2 cellular contexts compared by ENCODE assay signal in the genomic region with DNA sequence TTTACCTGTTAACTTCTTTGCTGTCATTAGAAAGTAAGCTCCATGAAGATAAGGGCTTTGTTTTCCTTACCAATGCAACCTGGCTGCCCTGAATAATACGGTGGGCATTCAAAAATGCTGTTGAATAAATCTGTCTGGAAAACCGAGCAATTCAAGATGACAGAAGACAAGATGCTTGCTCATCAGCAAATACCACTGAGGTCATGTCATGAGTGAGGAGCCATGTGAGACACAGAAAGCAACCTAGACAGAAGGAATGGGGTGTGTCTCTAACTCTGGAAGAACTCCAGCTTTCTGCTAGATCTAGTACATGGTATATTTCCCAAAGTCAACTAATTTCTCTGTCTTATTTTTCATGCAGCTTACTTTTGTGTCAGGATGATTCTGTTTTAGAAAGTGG.
TF ChIP-seq lines count a peak whose summit lies in the region.

No MANE protein-coding gene starts in this region.

TF ChIP-seq in GM23338, 12 proteins besides CTCF, POLR2A, EP300 and RAD21:
- TF ChIP-seq, protein P1, sequence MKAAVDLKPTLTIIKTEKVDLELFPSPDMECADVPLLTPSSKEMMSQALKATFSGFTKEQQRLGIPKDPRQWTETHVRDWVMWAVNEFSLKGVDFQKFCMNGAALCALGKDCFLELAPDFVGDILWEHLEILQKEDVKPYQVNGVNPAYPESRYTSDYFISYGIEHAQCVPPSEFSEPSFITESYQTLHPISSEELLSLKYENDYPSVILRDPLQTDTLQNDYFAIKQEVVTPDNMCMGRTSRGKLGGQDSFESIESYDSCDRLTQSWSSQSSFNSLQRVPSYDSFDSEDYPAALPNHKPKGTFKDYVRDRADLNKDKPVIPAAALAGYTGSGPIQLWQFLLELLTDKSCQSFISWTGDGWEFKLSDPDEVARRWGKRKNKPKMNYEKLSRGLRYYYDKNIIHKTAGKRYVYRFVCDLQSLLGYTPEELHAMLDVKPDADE (IDR thresholded peaks at IDR 0.05): no peak
- TF ChIP-seq, protein P2, sequence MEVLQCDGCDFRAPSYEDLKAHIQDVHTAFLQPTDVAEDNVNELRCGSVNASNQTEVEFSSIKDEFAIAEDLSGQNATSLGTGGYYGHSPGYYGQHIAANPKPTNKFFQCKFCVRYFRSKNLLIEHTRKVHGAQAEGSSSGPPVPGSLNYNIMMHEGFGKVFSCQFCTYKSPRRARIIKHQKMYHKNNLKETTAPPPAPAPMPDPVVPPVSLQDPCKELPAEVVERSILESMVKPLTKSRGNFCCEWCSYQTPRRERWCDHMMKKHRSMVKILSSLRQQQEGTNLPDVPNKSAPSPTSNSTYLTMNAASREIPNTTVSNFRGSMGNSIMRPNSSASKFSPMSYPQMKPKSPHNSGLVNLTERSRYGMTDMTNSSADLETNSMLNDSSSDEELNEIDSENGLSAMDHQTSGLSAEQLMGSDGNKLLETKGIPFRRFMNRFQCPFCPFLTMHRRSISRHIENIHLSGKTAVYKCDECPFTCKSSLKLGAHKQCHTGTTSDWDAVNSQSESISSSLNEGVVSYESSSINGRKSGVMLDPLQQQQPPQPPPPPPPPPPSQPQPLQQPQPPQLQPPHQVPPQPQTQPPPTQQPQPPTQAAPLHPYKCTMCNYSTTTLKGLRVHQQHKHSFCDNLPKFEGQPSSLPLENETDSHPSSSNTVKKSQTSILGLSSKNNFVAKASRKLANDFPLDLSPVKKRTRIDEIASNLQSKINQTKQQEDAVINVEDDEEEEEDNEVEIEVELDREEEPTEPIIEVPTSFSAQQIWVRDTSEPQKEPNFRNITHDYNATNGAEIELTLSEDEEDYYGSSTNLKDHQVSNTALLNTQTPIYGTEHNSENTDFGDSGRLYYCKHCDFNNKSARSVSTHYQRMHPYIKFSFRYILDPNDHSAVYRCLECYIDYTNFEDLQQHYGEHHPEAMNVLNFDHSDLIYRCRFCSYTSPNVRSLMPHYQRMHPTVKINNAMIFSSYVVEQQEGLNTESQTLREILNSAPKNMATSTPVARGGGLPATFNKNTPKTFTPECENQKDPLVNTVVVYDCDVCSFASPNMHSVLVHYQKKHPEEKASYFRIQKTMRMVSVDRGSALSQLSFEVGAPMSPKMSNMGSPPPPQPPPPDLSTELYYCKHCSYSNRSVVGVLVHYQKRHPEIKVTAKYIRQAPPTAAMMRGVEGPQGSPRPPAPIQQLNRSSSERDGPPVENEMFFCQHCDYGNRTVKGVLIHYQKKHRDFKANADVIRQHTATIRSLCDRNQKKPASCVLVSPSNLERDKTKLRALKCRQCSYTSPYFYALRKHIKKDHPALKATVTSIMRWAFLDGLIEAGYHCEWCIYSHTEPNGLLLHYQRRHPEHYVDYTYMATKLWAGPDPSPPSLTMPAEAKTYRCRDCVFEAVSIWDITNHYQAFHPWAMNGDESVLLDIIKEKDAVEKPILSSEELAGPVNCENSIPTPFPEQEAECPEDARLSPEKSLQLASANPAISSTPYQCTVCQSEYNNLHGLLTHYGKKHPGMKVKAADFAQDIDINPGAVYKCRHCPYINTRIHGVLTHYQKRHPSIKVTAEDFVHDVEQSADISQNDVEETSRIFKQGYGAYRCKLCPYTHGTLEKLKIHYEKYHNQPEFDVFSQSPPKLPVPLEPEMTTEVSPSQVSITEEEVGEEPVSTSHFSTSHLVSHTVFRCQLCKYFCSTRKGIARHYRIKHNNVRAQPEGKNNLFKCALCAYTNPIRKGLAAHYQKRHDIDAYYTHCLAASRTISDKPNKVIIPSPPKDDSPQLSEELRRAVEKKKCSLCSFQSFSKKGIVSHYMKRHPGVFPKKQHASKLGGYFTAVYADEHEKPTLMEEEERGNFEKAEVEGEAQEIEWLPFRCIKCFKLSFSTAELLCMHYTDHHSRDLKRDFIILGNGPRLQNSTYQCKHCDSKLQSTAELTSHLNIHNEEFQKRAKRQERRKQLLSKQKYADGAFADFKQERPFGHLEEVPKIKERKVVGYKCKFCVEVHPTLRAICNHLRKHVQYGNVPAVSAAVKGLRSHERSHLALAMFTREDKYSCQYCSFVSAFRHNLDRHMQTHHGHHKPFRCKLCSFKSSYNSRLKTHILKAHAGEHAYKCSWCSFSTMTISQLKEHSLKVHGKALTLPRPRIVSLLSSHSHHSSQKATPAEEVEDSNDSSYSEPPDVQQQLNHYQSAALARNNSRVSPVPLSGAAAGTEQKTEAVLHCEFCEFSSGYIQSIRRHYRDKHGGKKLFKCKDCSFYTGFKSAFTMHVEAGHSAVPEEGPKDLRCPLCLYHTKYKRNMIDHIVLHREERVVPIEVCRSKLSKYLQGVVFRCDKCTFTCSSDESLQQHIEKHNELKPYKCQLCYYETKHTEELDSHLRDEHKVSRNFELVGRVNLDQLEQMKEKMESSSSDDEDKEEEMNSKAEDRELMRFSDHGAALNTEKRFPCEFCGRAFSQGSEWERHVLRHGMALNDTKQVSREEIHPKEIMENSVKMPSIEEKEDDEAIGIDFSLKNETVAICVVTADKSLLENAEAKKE (CRISPR knock-in tag; IDR thresholded peaks at IDR 0.05): no peak

TF ChIP-seq in SK-N-SH, 30 proteins besides CTCF, POLR2A, EP300 and RAD21:
- TF ChIP-seq, protein P3, sequence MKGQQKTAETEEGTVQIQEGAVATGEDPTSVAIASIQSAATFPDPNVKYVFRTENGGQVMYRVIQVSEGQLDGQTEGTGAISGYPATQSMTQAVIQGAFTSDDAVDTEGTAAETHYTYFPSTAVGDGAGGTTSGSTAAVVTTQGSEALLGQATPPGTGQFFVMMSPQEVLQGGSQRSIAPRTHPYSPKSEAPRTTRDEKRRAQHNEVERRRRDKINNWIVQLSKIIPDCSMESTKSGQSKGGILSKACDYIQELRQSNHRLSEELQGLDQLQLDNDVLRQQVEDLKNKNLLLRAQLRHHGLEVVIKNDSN (IDR thresholded peaks at IDR 0.05; ENCODE audit: borderline replicate concordance, low read depth): no peak
- TF ChIP-seq TAF1 (IDR thresholded peaks at IDR 0.05; ENCODE audit: borderline replicate concordance, low read depth, low read length): no peak
- TF ChIP-seq, protein P4, sequence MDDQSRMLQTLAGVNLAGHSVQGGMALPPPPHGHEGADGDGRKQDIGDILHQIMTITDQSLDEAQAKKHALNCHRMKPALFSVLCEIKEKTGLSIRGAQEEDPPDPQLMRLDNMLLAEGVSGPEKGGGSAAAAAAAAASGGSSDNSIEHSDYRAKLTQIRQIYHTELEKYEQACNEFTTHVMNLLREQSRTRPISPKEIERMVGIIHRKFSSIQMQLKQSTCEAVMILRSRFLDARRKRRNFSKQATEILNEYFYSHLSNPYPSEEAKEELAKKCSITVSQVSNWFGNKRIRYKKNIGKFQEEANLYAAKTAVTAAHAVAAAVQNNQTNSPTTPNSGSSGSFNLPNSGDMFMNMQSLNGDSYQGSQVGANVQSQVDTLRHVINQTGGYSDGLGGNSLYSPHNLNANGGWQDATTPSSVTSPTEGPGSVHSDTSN (IDR thresholded peaks at IDR 0.05): peak; percentile 93
- TF ChIP-seq FOXJ3 (CRISPR knock-in tag; IDR thresholded peaks at IDR 0.05): no peak
- peak; percentile 30; the same call in 1 of the 2 replicates for TF ChIP-seq RXRA (IDR thresholded peaks at IDR 0.05; ENCODE audit: borderline replicate concordance, low read depth)
- peak; percentile 81 for TF ChIP-seq TCF12 (IDR thresholded peaks at IDR 0.05)
- peak; percentile 70 for TF ChIP-seq JUND (IDR thresholded peaks at IDR 0.05)
- no peak for TF ChIP-seq FOXM1 (IDR thresholded peaks at IDR 0.05; ENCODE audit: low read depth)
- TF ChIP-seq, protein P5, sequence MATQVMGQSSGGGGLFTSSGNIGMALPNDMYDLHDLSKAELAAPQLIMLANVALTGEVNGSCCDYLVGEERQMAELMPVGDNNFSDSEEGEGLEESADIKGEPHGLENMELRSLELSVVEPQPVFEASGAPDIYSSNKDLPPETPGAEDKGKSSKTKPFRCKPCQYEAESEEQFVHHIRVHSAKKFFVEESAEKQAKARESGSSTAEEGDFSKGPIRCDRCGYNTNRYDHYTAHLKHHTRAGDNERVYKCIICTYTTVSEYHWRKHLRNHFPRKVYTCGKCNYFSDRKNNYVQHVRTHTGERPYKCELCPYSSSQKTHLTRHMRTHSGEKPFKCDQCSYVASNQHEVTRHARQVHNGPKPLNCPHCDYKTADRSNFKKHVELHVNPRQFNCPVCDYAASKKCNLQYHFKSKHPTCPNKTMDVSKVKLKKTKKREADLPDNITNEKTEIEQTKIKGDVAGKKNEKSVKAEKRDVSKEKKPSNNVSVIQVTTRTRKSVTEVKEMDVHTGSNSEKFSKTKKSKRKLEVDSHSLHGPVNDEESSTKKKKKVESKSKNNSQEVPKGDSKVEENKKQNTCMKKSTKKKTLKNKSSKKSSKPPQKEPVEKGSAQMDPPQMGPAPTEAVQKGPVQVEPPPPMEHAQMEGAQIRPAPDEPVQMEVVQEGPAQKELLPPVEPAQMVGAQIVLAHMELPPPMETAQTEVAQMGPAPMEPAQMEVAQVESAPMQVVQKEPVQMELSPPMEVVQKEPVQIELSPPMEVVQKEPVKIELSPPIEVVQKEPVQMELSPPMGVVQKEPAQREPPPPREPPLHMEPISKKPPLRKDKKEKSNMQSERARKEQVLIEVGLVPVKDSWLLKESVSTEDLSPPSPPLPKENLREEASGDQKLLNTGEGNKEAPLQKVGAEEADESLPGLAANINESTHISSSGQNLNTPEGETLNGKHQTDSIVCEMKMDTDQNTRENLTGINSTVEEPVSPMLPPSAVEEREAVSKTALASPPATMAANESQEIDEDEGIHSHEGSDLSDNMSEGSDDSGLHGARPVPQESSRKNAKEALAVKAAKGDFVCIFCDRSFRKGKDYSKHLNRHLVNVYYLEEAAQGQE (IDR thresholded peaks at IDR 0.05; ENCODE audit: low read depth, low read length): peak; percentile 42; the same call in 1 of the 2 replicates
- TF ChIP-seq TEAD4 (IDR thresholded peaks at IDR 0.05; ENCODE audit: borderline replicate concordance, insufficient read depth): peak; percentile 44; the same call in 1 of the 2 replicates
- TF ChIP-seq, protein P6, sequence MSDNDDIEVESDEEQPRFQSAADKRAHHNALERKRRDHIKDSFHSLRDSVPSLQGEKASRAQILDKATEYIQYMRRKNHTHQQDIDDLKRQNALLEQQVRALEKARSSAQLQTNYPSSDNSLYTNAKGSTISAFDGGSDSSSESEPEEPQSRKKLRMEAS (IDR thresholded peaks at IDR 0.05; ENCODE audit: low read depth): peak; percentile 68
- no peak for TF ChIP-seq NRF1 (IDR thresholded peaks at IDR 0.05; ENCODE audit: low read depth, low read length)
- TF ChIP-seq MEF2A (IDR thresholded peaks at IDR 0.05; ENCODE audit: borderline replicate concordance, low read depth): no peak
- TF ChIP-seq FOSL2 (IDR thresholded peaks at IDR 0.05; ENCODE audit: borderline replicate concordance, low read depth): peak; percentile 82; the same call in 1 of the 2 replicates
- peak; percentile 59; the same call in 1 of the 2 replicates for TF ChIP-seq POLR2AphosphoS5 (IDR thresholded peaks at IDR 0.05; ENCODE audit: low read depth, low read length)
- peak; percentile 76; the same call in 1 of the 2 replicates for TF ChIP-seq SIN3A (IDR thresholded peaks at IDR 0.05; ENCODE audit: borderline replicate concordance, low read depth, low read length)
